ENCODE assay signal across 8 cellular contexts in the genomic region with DNA sequence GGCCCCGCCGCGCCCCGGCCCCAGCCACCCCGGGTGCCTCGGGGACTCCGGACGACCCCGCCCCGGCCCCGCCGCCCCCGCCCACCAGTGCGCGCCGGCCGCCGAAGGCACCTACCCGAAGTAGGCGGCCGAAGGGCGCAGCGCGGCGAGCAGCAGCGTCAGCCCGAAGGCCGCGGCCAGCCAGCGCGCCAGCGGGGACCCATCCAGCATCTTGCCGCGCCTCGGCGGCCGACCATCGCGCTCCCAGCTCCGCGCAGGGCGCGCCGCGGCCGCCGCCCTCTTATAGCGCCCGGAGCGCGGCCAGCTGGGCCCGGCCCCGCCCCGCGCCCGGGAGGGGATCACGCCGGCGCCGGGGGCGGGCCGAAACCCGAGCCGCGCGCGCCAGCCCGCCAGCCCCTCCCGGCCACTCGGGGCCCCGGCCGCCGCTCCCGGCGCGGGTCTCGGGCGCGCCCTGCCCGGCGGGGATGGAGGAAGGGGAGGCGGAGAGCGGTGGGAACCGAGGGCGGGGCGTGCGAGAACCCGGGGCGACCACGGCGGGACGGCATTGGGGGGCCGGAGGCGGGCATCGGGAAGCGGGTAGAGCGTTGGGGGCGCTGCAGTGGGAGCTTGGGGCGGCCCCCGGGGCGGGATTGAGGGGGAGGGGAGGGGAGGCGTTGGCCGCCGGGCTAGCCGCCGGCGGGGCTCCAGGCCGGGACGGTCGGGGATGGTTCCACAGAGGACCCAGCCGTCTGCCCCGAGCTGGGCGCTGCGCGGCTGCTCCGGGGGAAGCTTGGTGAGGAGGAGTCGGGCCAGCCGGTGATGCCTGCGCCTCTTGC. TPM values are rescaled to one million over a fixed set of nuclear protein-coding genes. Genes with fewer than 3 reads are reported as not detected.
DNase-seq lines count a peak whose midpoint lies in the region; ATAC-seq and TF ChIP-seq lines count a peak whose summit lies in the region.

A gene with protein sequence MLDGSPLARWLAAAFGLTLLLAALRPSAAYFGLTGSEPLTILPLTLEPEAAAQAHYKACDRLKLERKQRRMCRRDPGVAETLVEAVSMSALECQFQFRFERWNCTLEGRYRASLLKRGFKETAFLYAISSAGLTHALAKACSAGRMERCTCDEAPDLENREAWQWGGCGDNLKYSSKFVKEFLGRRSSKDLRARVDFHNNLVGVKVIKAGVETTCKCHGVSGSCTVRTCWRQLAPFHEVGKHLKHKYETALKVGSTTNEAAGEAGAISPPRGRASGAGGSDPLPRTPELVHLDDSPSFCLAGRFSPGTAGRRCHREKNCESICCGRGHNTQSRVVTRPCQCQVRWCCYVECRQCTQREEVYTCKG (minus strand): TSS at position 255 of the 815 bp plus-strand sequence. CDS start 45 bp downstream, at position 210.

- WGBS in ovary, 3 donors: 0 to 1% (median 1%) methylated on average over 35 to 119 of the region's 119 CpGs

- peaks cover 29% of the 10 kb centered on the region for H3K27me3 Mint-ChIP-seq in activated T-helper 2 cell treated with anti-CD3 and anti-CD28 coated beads, Interferon-gamma antibody, Interleukin-2, Interleukin-4, amounts not matched to agents 10 μg/mL and 5 μg/mL and 100 μg/mL, durations not matched to agents 14 hours and 24 hours and 36 hours (ENCODE audit: low read depth)

- no peaks in the 10 kb centered on the region for H3K9me3 Mint-ChIP-seq in activated T-helper 2 cell treated with anti-CD3 and anti-CD28 coated beads, Interferon-gamma antibody, Interleukin-2, Interleukin-4, amounts not matched to agents 10 μg/mL and 5 μg/mL and 100 μg/mL, durations not matched to agents 14 hours and 24 hours and 36 hours

- no peaks in the 10 kb centered on the region for H3K36me3 ChIP-seq in ES-I3 (ENCODE audit: insufficient read depth, low read length)
- no peaks in the 10 kb centered on the region for H3K36me3 ChIP-seq in ovary

- DNase-seq in 8988T: peak; percentile 91
- peak; percentile 69 for DNase-seq in NCI-H1092 treated with DMSO at 0.1 percent for 48 hours (lab: John Stamatoyannopoulos, UW)
- DNase-seq in activated T-helper 2 cell treated with anti-CD3 and anti-CD28 coated beads, Interferon-gamma antibody, Interleukin-2, Interleukin-4, amounts not matched to agents 10 μg/mL and 5 μg/mL and 100 μg/mL, durations not matched to agents 14 hours and 24 hours and 36 hours (ENCODE audit: low spot score): no peak
- peak; percentile 38 for DNase-seq in glomerular visceral epithelial cell (ENCODE audit: extremely low spot score)
- peak; percentile 56 to 77 (median 71) for DNase-seq in ovary
- no peak for DNase-seq in NCI-H526 treated with DMSO at 0.1 percent for 48 hours (lab: John Stamatoyannopoulos, UW)

- peaks cover 3% of the 10 kb centered on the region for H3K4me1 Mint-ChIP-seq in activated T-helper 2 cell treated with anti-CD3 and anti-CD28 coated beads, Interferon-gamma antibody, Interleukin-2, Interleukin-4, amounts not matched to agents 10 μg/mL and 5 μg/mL and 100 μg/mL, durations not matched to agents 14 hours and 24 hours and 36 hours (ENCODE audit: low read depth)

- TF ChIP-seq POLR2A in ovary (IDR thresholded peaks at IDR 0.05): peak; percentile 61

- H3K27ac ChIP-seq in ovary: peak within 1 kb of the TSS; percentile 70 to 79

- H3K27ac Mint-ChIP-seq in activated T-helper 2 cell treated with anti-CD3 and anti-CD28 coated beads, Interferon-gamma antibody, Interleukin-2, Interleukin-4, amounts not matched to agents 10 μg/mL and 5 μg/mL and 100 μg/mL, durations not matched to agents 14 hours and 24 hours and 36 hours: no peak within 1 kb of the TSS

- intact Hi-C loops in activated T-helper 2 cell treated with anti-CD3 and anti-CD28 coated beads, Interferon-gamma antibody, Interleukin-2, Interleukin-4, amounts not matched to agents 10 μg/mL and 5 μg/mL and 100 μg/mL, durations not matched to agents 14 hours and 24 hours and 36 hours (cut with micrococcal nuclease): loop anchor here (1.0 kb wide), 1 partner anchor 186 kb away; no protein-coding TSS in a partner anchor
- intact Hi-C loops in ovary (cut with DNase I): loop anchor here (2.0 to 10.0 kb wide), 5 partner anchors 183 to 466 kb away; a partner anchor contains a TSS

- H3K9ac ChIP-seq in ES-I3 (ENCODE audit: low read depth, low read length): peak within 1 kb of the TSS; percentile 71

- ATAC-seq in GM19023 (IDR thresholded peaks at IDR 0.05; ENCODE audit: unreplicated experiment): no peak

- TF ChIP-seq EP300 in ovary (IDR thresholded peaks at IDR 0.05): no peak

- H3K27me3 ChIP-seq in ovary: no peaks in the 10 kb centered on the region

- no peaks in the 10 kb centered on the region for H3K9me3 ChIP-seq in ES-I3 (ENCODE audit: control insufficient read depth, insufficient read depth, low read length)
- no peaks in the 10 kb centered on the region for H3K9me3 ChIP-seq in ovary

- H3K4me3 ChIP-seq in ovary: peak within 1 kb of the TSS; percentile 67

- H3K4me1 ChIP-seq in ES-I3 (ENCODE audit: insufficient read depth, low read length): peaks cover 15% of the 10 kb centered on the region; the same call in 1 of the 2 replicates
- H3K4me1 ChIP-seq in ovary (ENCODE audit: insufficient read depth): peaks cover 10% of the 10 kb centered on the region

- no peaks in the 10 kb centered on the region for H3K36me3 Mint-ChIP-seq in activated T-helper 2 cell treated with anti-CD3 and anti-CD28 coated beads, Interferon-gamma antibody, Interleukin-2, Interleukin-4, amounts not matched to agents 10 μg/mL and 5 μg/mL and 100 μg/mL, durations not matched to agents 14 hours and 24 hours and 36 hours (ENCODE audit: low read depth)

- no peak for TF ChIP-seq CTCF in ovary (IDR thresholded peaks at IDR 0.05)

- peak within 1 kb of the TSS; percentile 60 for H3K4me3 Mint-ChIP-seq in activated T-helper 2 cell treated with anti-CD3 and anti-CD28 coated beads, Interferon-gamma antibody, Interleukin-2, Interleukin-4, amounts not matched to agents 10 μg/mL and 5 μg/mL and 100 μg/mL, durations not matched to agents 14 hours and 24 hours and 36 hours (ENCODE audit: low read depth)

RNA-seq across cellular contexts. Expression of the gene that starts here (rescaled TPM):
- total RNA-seq in activated T-helper 2 cell treated with anti-CD3 and anti-CD28 coated beads, Interferon-gamma antibody, Interleukin-2, Interleukin-4, amounts not matched to agents 10 μg/mL and 5 μg/mL and 100 μg/mL, durations not matched to agents 14 hours and 24 hours and 36 hours: 0.05 TPM in 1 of 2 replicates, not detected in the other
- total RNA-seq in ovary: 10 to 100 TPM in 3 of 7 donors, 1 to 10 TPM in 4; 3.9 to 15.9 (median 9.8) TPM
- polyA plus RNA-seq in ovary: 10 to 100 TPM in 1 of 2 donors, 1 to 10 TPM in 1; 1.1 to 10.8 TPM

Comparison
In these comparisons a context has a peak if more than half of its experiments do, and no peak if none do; other contexts are left out.
1. DNase-seq: peak in 8988T (single experiment), NCI-H1092 treated with DMSO at 0.1 percent for 48 hours (single experiment), glomerular visceral epithelial cell (single experiment) and ovary (5 of 5); none in activated T-helper 2 cell treated with anti-CD3 and anti-CD28 coated beads, Interferon-gamma antibody, Interleukin-2, Interleukin-4, amounts not matched to agents 10 μg/mL and 5 μg/mL and 100 μg/mL, durations not matched to agents 14 hours and 24 hours and 36 hours (single experiment) and NCI-H526 treated with DMSO at 0.1 percent for 48 hours (single experiment).